Comparison of ENCODE assay signal across 8 cellular contexts in the genomic region with DNA sequence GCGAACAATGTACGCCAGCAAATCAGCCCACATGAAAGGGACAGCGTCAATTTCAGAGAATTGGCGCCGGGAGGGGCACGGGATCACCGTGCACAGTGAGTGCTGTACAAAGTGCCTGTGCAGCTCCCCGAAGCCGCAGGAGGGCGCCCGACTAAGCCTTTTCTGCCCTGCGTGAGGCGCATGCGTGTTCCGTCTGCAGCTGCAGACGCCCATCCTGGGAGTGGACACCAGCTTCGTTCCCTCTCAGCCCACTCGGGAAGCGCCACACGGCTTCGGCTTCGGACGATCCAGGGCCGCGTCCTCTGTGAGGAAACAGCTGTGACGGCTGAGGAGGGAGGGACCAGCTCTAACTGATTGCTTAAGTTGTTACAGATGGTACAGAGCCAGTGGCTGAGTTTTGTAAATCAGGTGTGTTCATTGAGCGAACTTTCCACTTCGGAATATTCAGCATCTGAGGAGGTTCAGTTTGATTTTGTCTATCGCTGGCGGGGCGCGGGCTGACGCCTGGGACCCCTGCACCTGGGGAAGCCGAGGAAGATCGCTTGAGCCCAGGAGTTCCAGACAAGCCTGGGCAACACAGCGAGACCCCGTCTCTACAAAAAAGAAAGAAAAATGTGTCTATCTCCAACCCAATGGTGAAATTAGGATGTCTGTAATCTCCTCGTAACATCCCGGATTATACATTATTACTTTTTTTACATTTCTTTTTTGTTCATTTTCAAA. TPM values are rescaled to one million over a fixed set of nuclear protein-coding genes. Genes with fewer than 3 reads are reported as not detected.
DNase-seq lines count a peak whose midpoint lies in the region; ATAC-seq and TF ChIP-seq lines count a peak whose summit lies in the region.

No MANE protein-coding gene starts in this region.

- H3K9me3 Mint-ChIP-seq in activated naive CD4-positive, alpha-beta T cell treated with anti-CD3 and anti-CD28 coated beads, Interleukin-2, amount 50 U/mL, for 24 hours, result no peaks in the 10 kb centered on the region

- TF ChIP-seq POLR2A in stomach (IDR thresholded peaks at IDR 0.05), result no peak

- H3K36me3 Mint-ChIP-seq in activated naive CD4-positive, alpha-beta T cell treated with anti-CD3 and anti-CD28 coated beads, Interleukin-2, amount 50 U/mL, for 24 hours, result peaks cover 2% of the 10 kb centered on the region

- H3K27ac ChIP-seq in SK-N-MC, result no peak overlapping the region
- no peak overlapping the region for H3K27ac ChIP-seq in neutrophil
- H3K27ac ChIP-seq in stomach, result peak overlapping the region in 1 of 5 donors; percentile 44

- TF ChIP-seq CTCF in neutrophil (IDR thresholded peaks at IDR 0.05) (peak; percentile 62), stomach (IDR thresholded peaks at IDR 0.05) (peak in 5 of 7 experiments; percentile 67 to 90 (median 84))

- H3K4me1 Mint-ChIP-seq in activated naive CD4-positive, alpha-beta T cell treated with anti-CD3 and anti-CD28 coated beads, Interleukin-2, amount 50 U/mL, for 24 hours, result peaks cover 20% of the 10 kb centered on the region

- peak; percentile 98 for DNase-seq in GM03348 (ENCODE audit: low spot score)
- peak; percentile 85 for DNase-seq in M059J (ENCODE audit: low read depth)
- DNase-seq in SK-N-MC (ENCODE audit: low read depth, low spot score), result no peak
- peak; percentile 41 for DNase-seq in glomerular endothelial cell (ENCODE audit: extremely low read depth, low read depth, low spot score)
- DNase-seq in stomach, result peak; percentile 94

- H3K27ac Mint-ChIP-seq in activated naive CD4-positive, alpha-beta T cell treated with anti-CD3 and anti-CD28 coated beads, Interleukin-2, amount 50 U/mL, for 24 hours, result peak overlapping the region; percentile 26

- H3K4me1 ChIP-seq in neutrophil (ENCODE audit: control insufficient read depth in 1 of 2, insufficient read depth in 1 of 2, low read depth in 1 of 2, low read length in 1 of 2) (peaks cover 16 to 17% of the 10 kb centered on the region in 2 experiments), stomach (peaks cover 0 to 22% (median 17%) of the 10 kb centered on the region in 4 donors)

- no peak for ATAC-seq in HG03039 (IDR thresholded peaks at IDR 0.05; ENCODE audit: unreplicated experiment)

- no peaks in the 10 kb centered on the region for H3K36me3 ChIP-seq in SK-N-MC (ENCODE audit: insufficient read depth, low read length)
- H3K36me3 ChIP-seq in neutrophil, result no peaks in the 10 kb centered on the region
- no peaks in the 10 kb centered on the region for H3K36me3 ChIP-seq in stomach

- intact Hi-C loops in stomach (cut with DNase I; ENCODE audit: low total_unique reads), result no loop called here

- H3K27me3 Mint-ChIP-seq in activated naive CD4-positive, alpha-beta T cell treated with anti-CD3 and anti-CD28 coated beads, Interleukin-2, amount 50 U/mL, for 24 hours, result peaks cover 7% of the 10 kb centered on the region

- peaks cover 72% of the 10 kb centered on the region for H3K27me3 ChIP-seq in neutrophil
- H3K27me3 ChIP-seq in stomach, result no peaks in the 10 kb centered on the region

- peak overlapping the region; percentile 80 for H3K4me3 Mint-ChIP-seq in activated naive CD4-positive, alpha-beta T cell treated with anti-CD3 and anti-CD28 coated beads, Interleukin-2, amount 50 U/mL, for 24 hours

- H3K4me3 ChIP-seq in SK-N-MC (peak overlapping the region; percentile 71), neutrophil (ENCODE audit: low read depth in 1 of 2, low read length in 1 of 2) (peak overlapping the region; percentile 47 to 54), stomach (peak overlapping the region; percentile 31 to 47 (median 38))

- TF ChIP-seq EP300 in stomach (IDR thresholded peaks at IDR 0.05), result no peak

- no peak overlapping the region for H3K9ac ChIP-seq in SK-N-MC (ENCODE audit: insufficient read length)

- no peaks in the 10 kb centered on the region for H3K9me3 ChIP-seq in SK-N-MC (ENCODE audit: low read depth, low read length)
- no peaks in the 10 kb centered on the region for H3K9me3 ChIP-seq in neutrophil
- no peaks in the 10 kb centered on the region for H3K9me3 ChIP-seq in stomach

- WGBS in stomach, 5 donors, result 12 to 13% (median 12%) methylated on average over 37 to 39 of the region's 39 CpGs

RNA-seq across cellular contexts. Expression of a gene that starts 15.4 kb away (rescaled TPM):
- total RNA-seq in M059J (2014; rRNA removed; shearing (Covaris generic)), result 4.1 and 8.1 TPM in 2 replicates
- total RNA-seq in glomerular endothelial cell (3.2 and 4.3 TPM in 2 replicates), stomach (10 to 100 TPM in 1 of 5 donors, 1 to 10 TPM in 4; 3.9 to 11.7 (median 4.5) TPM)
- 1 to 10 TPM; 1.8 to 2.6 (median 2.5) TPM for polyA plus RNA-seq in stomach
